ENCODE assay signal across 10 cellular contexts in genomic region chr1:193211539-193211938, GRCh38. TPM values are rescaled to one million over a fixed set of nuclear protein-coding genes. Genes with fewer than 3 reads are reported as not detected.
DNase-seq lines count a peak whose midpoint lies in the region; ATAC-seq, FAIRE-seq and TF ChIP-seq lines count a peak whose summit lies in the region.
"Had no signal": no experiment of that assay in that cellular context is flagged by ENCODE, and none has a peak within 500 bp of the region (broad histone marks: within the 10 kb centered on the region; RNA-seq: fewer than 3 reads in every experiment).

No MANE protein-coding gene starts in this region.

- 95% methylated on average over 1 of the region's 1 CpG; no CpG with 5 or more reads in 1 of the 2 experiments for WGBS in endodermal cell (ENCODE audit: insufficient coverage in 1 of 2, insufficient read length in 1 of 2), 2 experiments

- no peak for ATAC-seq in T-helper 17 cell

- H3K9ac ChIP-seq in endodermal cell (ENCODE audit: extremely low read depth, low read length, poor library complexity, severe bottlenecking), result no peak overlapping the region

- DNase-seq in GM10248 (ENCODE audit: extremely low spot score), result peak; percentile 9
- DNase-seq in H54 (ENCODE audit: insufficient read length, low spot score), result peak; percentile 12
- peak; percentile 31 for DNase-seq in MG63
- DNase-seq in kidney glomerular epithelial cell (lab: John Stamatoyannopoulos, UW), result peak; percentile 33
- DNase-seq in medulla oblongata (ENCODE audit: extremely low spot score), result no peak
- DNase-seq in NCI-H510A treated with DMSO at 0.1 percent for 48 hours (lab: John Stamatoyannopoulos, UW), result no peak
- no peak for DNase-seq in endodermal cell
- DNase-seq in T-helper 17 cell, result no peak
- DNase-seq: heart left ventricle had no signal

- peaks cover 27% of the 10 kb centered on the region for H3K9me3 Mint-ChIP-seq in endodermal cell

- no peak for TF ChIP-seq POLR2A in H54 (IDR thresholded peaks at IDR 0.05; ENCODE audit: low read depth, low read length)

- POLR2A ChIA-PET in GM10248 (lab: Yijun Ruan, JAX), result no interaction called here

- no peaks in the 10 kb centered on the region for H3K4me1 ChIP-seq in endodermal cell (ENCODE audit: control insufficient read depth, insufficient read depth, low read length)

- H3K36me3 Mint-ChIP-seq in endodermal cell (ENCODE audit: low read depth) (peaks cover 81% of the 10 kb centered on the region), T-helper 17 cell (ENCODE audit: low read depth) (peaks cover 2% of the 10 kb centered on the region)

- H3K4me3 ChIP-seq in MG63, result no peak overlapping the region
- no peak overlapping the region for H3K4me3 ChIP-seq in endodermal cell (ENCODE audit: low read length)
- H3K4me3 ChIP-seq: heart left ventricle, thoracic aorta had no signal

- H3K27me3 Mint-ChIP-seq in endodermal cell (ENCODE audit: insufficient read depth) (no peaks in the 10 kb centered on the region), T-helper 17 cell (no peaks in the 10 kb centered on the region)

- peak; percentile 91 for FAIRE-seq in H54 (lab: Jason Lieb, UNC)

- H3K4me3 Mint-ChIP-seq in endodermal cell (no peak overlapping the region), T-helper 17 cell (no peak overlapping the region)

- H3K9me3 ChIP-seq in MG63, result no peaks in the 10 kb centered on the region; the same call in 1 of the 2 replicates
- H3K9me3 ChIP-seq in endodermal cell (ENCODE audit: control insufficient read depth, low read length), result peaks cover 55% of the 10 kb centered on the region
- H3K9me3 ChIP-seq in T-helper 17 cell (ENCODE audit: control insufficient read depth, low read length, poor library complexity, severe bottlenecking), result no peaks in the 10 kb centered on the region
- H3K9me3 ChIP-seq: thoracic aorta had no signal

- CTCF ChIA-PET in GM10248 (lab: Yijun Ruan, JAX), result no interaction called here

- H3K27me3 ChIP-seq in MG63 (no peaks in the 10 kb centered on the region), endodermal cell (ENCODE audit: control insufficient read depth, insufficient read depth, low read length, poor library complexity, severe bottlenecking) (no peaks in the 10 kb centered on the region)
- H3K27me3 ChIP-seq: heart left ventricle had no signal

- H3K36me3 ChIP-seq in MG63 (peaks cover 54% of the 10 kb centered on the region), endodermal cell (ENCODE audit: control insufficient read depth, insufficient read depth, low read length) (peaks cover 81% of the 10 kb centered on the region)

- no peak overlapping the region for H3K27ac ChIP-seq in endodermal cell (ENCODE audit: low read depth, low read length)
- H3K27ac ChIP-seq: thoracic aorta had no signal

- TF ChIP-seq CTCF in GM10248 (IDR thresholded peaks at IDR 0.05; ENCODE audit: control extremely low read depth, extremely low read depth, low read depth, missing control alignments), result no peak
- no peak for TF ChIP-seq CTCF in endodermal cell (conservative IDR thresholded peaks at IDR 0.05)

- H3K27ac Mint-ChIP-seq in endodermal cell, result no peak overlapping the region
- H3K27ac Mint-ChIP-seq in T-helper 17 cell, result no peak overlapping the region

- H3K4me1 Mint-ChIP-seq in endodermal cell (peaks cover 16% of the 10 kb centered on the region), T-helper 17 cell (peaks cover 9% of the 10 kb centered on the region)

RNA-seq across cellular contexts. Expression of gene B3GALT2, which starts 25.1 kb away (rescaled TPM):
- not detected in 2 replicates for total RNA-seq in MG63 (2014; rRNA removed; shearing (Covaris generic); ENCODE audit: low replicate concordance)
- not detected for total RNA-seq in endodermal cell
- 1.8 TPM for polyA plus RNA-seq in endodermal cell (2013, experiment 1 of 2)
- polyA plus RNA-seq in endodermal cell (2013, experiment 2 of 2), result 2.2 TPM
- 1 to 10 TPM; 3.3 to 6.0 TPM for total RNA-seq in T-helper 17 cell

Comparison
In these comparisons a context has a peak if more than half of its experiments do, and no peak if none do; other contexts are left out.
1. DNase-seq: peak in GM10248 (single experiment), H54 (single experiment), MG63 (single experiment) and kidney glomerular epithelial cell (single experiment); none in medulla oblongata (single experiment), NCI-H510A treated with DMSO at 0.1 percent for 48 hours (single experiment), endodermal cell (single experiment) and T-helper 17 cell (0 of 3).